1 cellular context compared by ENCODE assay signal in genomic region chr9:89350988-89351557, GRCh38.
A peak's percentile ranks its signal among the peaks of the same experiment; 100 is the strongest.
TF ChIP-seq lines count a peak whose summit lies in the region.

No MANE protein-coding gene starts in this region.

TF ChIP-seq in HepG2, 621 proteins besides CTCF, POLR2A, EP300 and RAD21 (continued from another document and continues in another):
- TF ChIP-seq, protein P1, sequence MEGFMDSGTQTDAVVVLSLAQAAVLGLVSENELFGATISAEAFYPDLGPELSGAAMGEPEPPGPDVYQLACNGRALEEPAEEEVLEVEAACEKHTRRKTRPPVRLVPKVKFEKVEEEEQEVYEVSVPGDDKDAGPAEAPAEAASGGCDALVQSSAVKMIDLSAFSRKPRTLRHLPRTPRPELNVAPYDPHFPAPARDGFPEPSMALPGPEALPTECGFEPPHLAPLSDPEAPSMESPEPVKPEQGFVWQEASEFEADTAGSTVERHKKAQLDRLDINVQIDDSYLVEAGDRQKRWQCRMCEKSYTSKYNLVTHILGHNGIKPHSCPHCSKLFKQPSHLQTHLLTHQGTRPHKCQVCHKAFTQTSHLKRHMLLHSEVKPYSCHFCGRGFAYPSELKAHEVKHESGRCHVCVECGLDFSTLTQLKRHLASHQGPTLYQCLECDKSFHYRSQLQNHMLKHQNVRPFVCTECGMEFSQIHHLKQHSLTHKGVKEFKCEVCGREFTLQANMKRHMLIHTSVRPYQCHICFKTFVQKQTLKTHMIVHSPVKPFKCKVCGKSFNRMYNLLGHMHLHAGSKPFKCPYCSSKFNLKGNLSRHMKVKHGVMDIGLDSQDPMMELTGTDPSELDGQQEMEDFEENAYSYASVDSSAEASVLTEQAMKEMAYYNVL (CRISPR knock-in tag; IDR thresholded peaks at IDR 0.05; ENCODE audit: borderline replicate concordance) = 0 out of 2 replicates have a peak, but pooled peaks have one; percentile 42
- TF ChIP-seq PBX3 (CRISPR knock-in tag; IDR thresholded peaks at IDR 0.05; ENCODE audit: borderline replicate concordance) (no peak), FIP1L1 (IDR thresholded peaks at IDR 0.05; ENCODE audit: borderline replicate concordance, insufficient read depth, low read depth, low read length) (no peak), SMC3 (IDR thresholded peaks at IDR 0.05; ENCODE audit: low read length) (0 out of 2 replicates have a peak, but pooled peaks have one; percentile 22), PHF20 (CRISPR knock-in tag; IDR thresholded peaks at IDR 0.05) (no peak), KLF11 (CRISPR knock-in tag; IDR thresholded peaks at IDR 0.05) (no peak), THRA (CRISPR knock-in tag; IDR thresholded peaks at IDR 0.05; ENCODE audit: borderline replicate concordance) (peak; percentile 50; the same call in 1 of the 2 replicates), HNRNPK (IDR thresholded peaks at IDR 0.05; ENCODE audit: low read depth, low read length, poor library complexity, severe bottlenecking) (no peak), ZNF552 (CRISPR knock-in tag; IDR thresholded peaks at IDR 0.05; ENCODE audit: borderline replicate concordance) (no peak), ZNF383 (CRISPR knock-in tag; IDR thresholded peaks at IDR 0.05; ENCODE audit: borderline replicate concordance) (no peak), FOXO1 (CRISPR knock-in tag; IDR thresholded peaks at IDR 0.05) (peak; percentile 98), LRRFIP1 (CRISPR knock-in tag; conservative IDR thresholded peaks at IDR 0.05) (no peak), HDAC2 (CRISPR knock-in tag; IDR thresholded peaks at IDR 0.05) (peak; percentile 92), ZNF280B (CRISPR knock-in tag; IDR thresholded peaks at IDR 0.05; ENCODE audit: borderline replicate concordance) (no peak), NR1H2 (CRISPR knock-in tag; IDR thresholded peaks at IDR 0.05; ENCODE audit: borderline replicate concordance, low read depth) (no peak), ZC3H13 (CRISPR knock-in tag; IDR thresholded peaks at IDR 0.05) (no peak), HNF4A (CRISPR knock-in tag; IDR thresholded peaks at IDR 0.05) (peak; percentile 77), CBX2 (IDR thresholded peaks at IDR 0.05; ENCODE audit: low read depth, low read length) (no peak), CBX2 (CRISPR knock-in tag; IDR thresholded peaks at IDR 0.05; ENCODE audit: low read depth) (no peak), MAFK (conservative IDR thresholded peaks at IDR 0.05 in 1 of 2, IDR thresholded peaks at IDR 0.05 in 1 of 2; ENCODE audit: low read length in 2 of 2) (peak in 1 of 2 experiments; percentile 14; a peak in 1 of 4 replicates), ZBTB26 (CRISPR knock-in tag; IDR thresholded peaks at IDR 0.05; ENCODE audit: borderline replicate concordance) (no peak), RFXAP (CRISPR knock-in tag; IDR thresholded peaks at IDR 0.05; ENCODE audit: borderline replicate concordance) (peak; percentile 31; the same call in 1 of the 2 replicates), BHLHE40 (IDR thresholded peaks at IDR 0.05; ENCODE audit: low read length) (peak; percentile 48; the same call in 1 of the 2 replicates), ZNF572 (CRISPR knock-in tag; IDR thresholded peaks at IDR 0.05) (no peak), SRY (CRISPR knock-in tag; IDR thresholded peaks at IDR 0.05) (no peak), STAT5B (CRISPR knock-in tag; IDR thresholded peaks at IDR 0.05) (no peak), TGIF2 (CRISPR knock-in tag; IDR thresholded peaks at IDR 0.05) (no peak; the same call in 1 of the 2 replicates), KMT2B (CRISPR knock-in tag; IDR thresholded peaks at IDR 0.05) (no peak), GMEB2 (CRISPR knock-in tag; IDR thresholded peaks at IDR 0.05; ENCODE audit: low read depth) (0 out of 2 replicates have a peak, but pooled peaks have one; percentile 34), RNF2 (conservative IDR thresholded peaks at IDR 0.05; ENCODE audit: low read depth) (no peak), ZNF264 (CRISPR knock-in tag; IDR thresholded peaks at IDR 0.05) (0 out of 2 replicates have a peak, but pooled peaks have one; percentile 23), ZMAT5 (CRISPR knock-in tag; IDR thresholded peaks at IDR 0.05; ENCODE audit: borderline replicate concordance, low read depth) (no peak), ZNF605 (CRISPR knock-in tag; IDR thresholded peaks at IDR 0.05) (no peak), PHF21A (CRISPR knock-in tag; IDR thresholded peaks at IDR 0.05) (peak; percentile 86), SUZ12 (IDR thresholded peaks at IDR 0.05; ENCODE audit: low read depth, low read length) (no peak)
- TF ChIP-seq, protein P2, sequence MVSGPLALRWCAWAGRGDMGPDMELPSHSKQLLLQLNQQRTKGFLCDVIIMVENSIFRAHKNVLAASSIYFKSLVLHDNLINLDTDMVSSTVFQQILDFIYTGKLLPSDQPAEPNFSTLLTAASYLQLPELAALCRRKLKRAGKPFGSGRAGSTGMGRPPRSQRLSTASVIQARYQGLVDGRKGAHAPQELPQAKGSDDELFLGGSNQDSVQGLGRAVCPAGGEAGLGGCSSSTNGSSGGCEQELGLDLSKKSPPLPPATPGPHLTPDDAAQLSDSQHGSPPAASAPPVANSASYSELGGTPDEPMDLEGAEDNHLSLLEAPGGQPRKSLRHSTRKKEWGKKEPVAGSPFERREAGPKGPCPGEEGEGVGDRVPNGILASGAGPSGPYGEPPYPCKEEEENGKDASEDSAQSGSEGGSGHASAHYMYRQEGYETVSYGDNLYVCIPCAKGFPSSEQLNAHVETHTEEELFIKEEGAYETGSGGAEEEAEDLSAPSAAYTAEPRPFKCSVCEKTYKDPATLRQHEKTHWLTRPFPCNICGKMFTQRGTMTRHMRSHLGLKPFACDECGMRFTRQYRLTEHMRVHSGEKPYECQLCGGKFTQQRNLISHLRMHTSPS (CRISPR knock-in tag; IDR thresholded peaks at IDR 0.05; ENCODE audit: low read depth) = peak; percentile 87; the same call in 1 of the 2 replicates
- TF ChIP-seq, protein P3, sequence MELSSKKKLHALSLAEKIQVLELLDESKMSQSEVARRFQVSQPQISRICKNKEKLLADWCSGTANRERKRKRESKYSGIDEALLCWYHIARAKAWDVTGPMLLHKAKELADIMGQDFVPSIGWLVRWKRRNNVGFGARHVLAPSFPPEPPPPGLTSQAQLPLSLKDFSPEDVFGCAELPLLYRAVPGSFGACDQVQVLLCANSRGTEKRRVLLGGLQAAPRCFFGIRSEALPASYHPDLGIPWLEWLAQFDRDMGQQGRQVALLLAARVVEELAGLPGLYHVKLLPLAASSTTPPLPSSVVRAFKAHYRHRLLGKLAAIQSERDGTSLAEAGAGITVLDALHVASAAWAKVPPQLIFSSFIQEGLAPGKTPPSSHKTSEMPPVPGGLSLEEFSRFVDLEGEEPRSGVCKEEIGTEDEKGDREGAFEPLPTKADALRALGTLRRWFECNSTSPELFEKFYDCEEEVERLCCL (CRISPR knock-in tag; IDR thresholded peaks at IDR 0.05; ENCODE audit: borderline replicate concordance) = no peak
- TF ChIP-seq, protein P4, sequence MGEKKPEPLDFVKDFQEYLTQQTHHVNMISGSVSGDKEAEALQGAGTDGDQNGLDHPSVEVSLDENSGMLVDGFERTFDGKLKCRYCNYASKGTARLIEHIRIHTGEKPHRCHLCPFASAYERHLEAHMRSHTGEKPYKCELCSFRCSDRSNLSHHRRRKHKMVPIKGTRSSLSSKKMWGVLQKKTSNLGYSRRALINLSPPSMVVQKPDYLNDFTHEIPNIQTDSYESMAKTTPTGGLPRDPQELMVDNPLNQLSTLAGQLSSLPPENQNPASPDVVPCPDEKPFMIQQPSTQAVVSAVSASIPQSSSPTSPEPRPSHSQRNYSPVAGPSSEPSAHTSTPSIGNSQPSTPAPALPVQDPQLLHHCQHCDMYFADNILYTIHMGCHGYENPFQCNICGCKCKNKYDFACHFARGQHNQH (CRISPR knock-in tag; IDR thresholded peaks at IDR 0.05) = peak; percentile 86
- TF ChIP-seq, protein P5, sequence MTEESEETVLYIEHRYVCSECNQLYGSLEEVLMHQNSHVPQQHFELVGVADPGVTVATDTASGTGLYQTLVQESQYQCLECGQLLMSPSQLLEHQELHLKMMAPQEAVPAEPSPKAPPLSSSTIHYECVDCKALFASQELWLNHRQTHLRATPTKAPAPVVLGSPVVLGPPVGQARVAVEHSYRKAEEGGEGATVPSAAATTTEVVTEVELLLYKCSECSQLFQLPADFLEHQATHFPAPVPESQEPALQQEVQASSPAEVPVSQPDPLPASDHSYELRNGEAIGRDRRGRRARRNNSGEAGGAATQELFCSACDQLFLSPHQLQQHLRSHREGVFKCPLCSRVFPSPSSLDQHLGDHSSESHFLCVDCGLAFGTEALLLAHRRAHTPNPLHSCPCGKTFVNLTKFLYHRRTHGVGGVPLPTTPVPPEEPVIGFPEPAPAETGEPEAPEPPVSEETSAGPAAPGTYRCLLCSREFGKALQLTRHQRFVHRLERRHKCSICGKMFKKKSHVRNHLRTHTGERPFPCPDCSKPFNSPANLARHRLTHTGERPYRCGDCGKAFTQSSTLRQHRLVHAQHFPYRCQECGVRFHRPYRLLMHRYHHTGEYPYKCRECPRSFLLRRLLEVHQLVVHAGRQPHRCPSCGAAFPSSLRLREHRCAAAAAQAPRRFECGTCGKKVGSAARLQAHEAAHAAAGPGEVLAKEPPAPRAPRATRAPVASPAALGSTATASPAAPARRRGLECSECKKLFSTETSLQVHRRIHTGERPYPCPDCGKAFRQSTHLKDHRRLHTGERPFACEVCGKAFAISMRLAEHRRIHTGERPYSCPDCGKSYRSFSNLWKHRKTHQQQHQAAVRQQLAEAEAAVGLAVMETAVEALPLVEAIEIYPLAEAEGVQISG (CRISPR knock-in tag; IDR thresholded peaks at IDR 0.05) = peak; percentile 69; the same call in 1 of the 2 replicates
- TF ChIP-seq, protein P6, sequence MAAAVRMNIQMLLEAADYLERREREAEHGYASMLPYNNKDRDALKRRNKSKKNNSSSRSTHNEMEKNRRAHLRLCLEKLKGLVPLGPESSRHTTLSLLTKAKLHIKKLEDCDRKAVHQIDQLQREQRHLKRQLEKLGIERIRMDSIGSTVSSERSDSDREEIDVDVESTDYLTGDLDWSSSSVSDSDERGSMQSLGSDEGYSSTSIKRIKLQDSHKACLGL (CRISPR knock-in tag; IDR thresholded peaks at IDR 0.05) = no peak
